In the genomic region with DNA sequence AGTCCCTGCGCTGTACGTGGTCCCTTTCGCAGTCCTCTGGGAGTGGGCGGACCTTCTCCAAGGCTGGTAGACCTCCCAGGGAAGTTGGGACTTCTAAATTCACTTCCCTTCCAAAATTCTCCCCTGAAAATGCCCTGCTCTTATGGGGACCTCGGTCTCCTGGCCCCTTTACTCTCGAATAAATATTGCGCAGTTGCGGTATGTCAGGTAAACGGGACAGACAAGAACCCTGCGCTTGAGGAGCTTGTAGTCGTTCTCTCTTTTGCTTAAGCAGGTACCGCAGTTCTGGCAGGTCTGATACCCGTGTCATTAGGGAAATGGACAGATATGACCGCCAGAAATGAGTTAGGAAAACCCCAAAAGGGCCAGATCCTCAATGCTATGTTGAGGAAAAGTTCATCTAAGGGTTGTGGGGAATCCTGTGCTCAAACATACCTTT, we compare ENCODE assay signal across 8 cellular contexts. TPM values are rescaled to one million over a fixed set of nuclear protein-coding genes. Genes with fewer than 3 reads are reported as not detected.
DNase-seq lines count a peak whose midpoint lies in the region; ATAC-seq and TF ChIP-seq lines count a peak whose summit lies in the region.

No MANE protein-coding gene starts in this region.

- H3K36me3 ChIP-seq in kidney epithelial cell (ENCODE audit: control insufficient read depth, insufficient read depth, low read length) (no peaks in the 10 kb centered on the region), upper lobe of left lung (no peaks in the 10 kb centered on the region)

- no peaks in the 10 kb centered on the region for H3K9me3 Mint-ChIP-seq in activated naive CD4-positive, alpha-beta T cell treated with anti-CD3 and anti-CD28 coated beads, Interleukin-2, amount 50 U/mL, for 24 hours
- H3K9me3 Mint-ChIP-seq in activated T-helper 1 cell treated with anti-CD3 and anti-CD28 coated beads, Interleukin-12 subunit alpha, Interleukin-12 subunit beta, Interleukin-2, Interleukin-4 antibody, amounts not matched to agents 30 ng/mL and 10 ng/mL and 1 ng/mL, durations not matched to agents 14 hours and 24 hours and 36 hours, result no peaks in the 10 kb centered on the region

- 2 to 3% methylated on average over 14 of the region's 14 CpGs for WGBS in upper lobe of left lung, 2 donors

- H3K9me3 ChIP-seq in upper lobe of left lung, result no peaks in the 10 kb centered on the region

- H3K4me3 Mint-ChIP-seq in activated naive CD4-positive, alpha-beta T cell treated with anti-CD3 and anti-CD28 coated beads, Interleukin-2, amount 50 U/mL, for 24 hours, result peak overlapping the region; percentile 94
- H3K4me3 Mint-ChIP-seq in activated T-helper 1 cell treated with anti-CD3 and anti-CD28 coated beads, Interleukin-12 subunit alpha, Interleukin-12 subunit beta, Interleukin-2, Interleukin-4 antibody, amounts not matched to agents 30 ng/mL and 10 ng/mL and 1 ng/mL, durations not matched to agents 14 hours and 24 hours and 36 hours, result peak overlapping the region; percentile 92

- H3K27ac ChIP-seq in upper lobe of left lung, result peak overlapping the region in 3 of 4 donors; percentile 75 to 87 (median 87)

- DNase-seq in activated naive CD4-positive, alpha-beta T cell treated with Interleukin-2 at 50 U/mL for 16 hours, result no peak
- DNase-seq in activated T-helper 1 cell treated with anti-CD3 and anti-CD28 coated beads, Interleukin-12 subunit alpha, Interleukin-12 subunit beta, Interleukin-2, Interleukin-4 antibody, amounts not matched to agents 30 ng/mL and 10 ng/mL and 1 ng/mL, durations not matched to agents 14 hours and 24 hours and 36 hours (ENCODE audit: low spot score), result no peak
- DNase-seq in kidney epithelial cell (ENCODE audit: low read depth) (no peak), upper lobe of left lung (no peak), hepatic stellate cell (ENCODE audit: low spot score) (no peak)

- no peaks in the 10 kb centered on the region for H3K27me3 Mint-ChIP-seq in activated naive CD4-positive, alpha-beta T cell treated with anti-CD3 and anti-CD28 coated beads, Interleukin-2, amount 50 U/mL, for 24 hours
- H3K27me3 Mint-ChIP-seq in activated T-helper 1 cell treated with anti-CD3 and anti-CD28 coated beads, Interleukin-12 subunit alpha, Interleukin-12 subunit beta, Interleukin-2, Interleukin-4 antibody, amounts not matched to agents 30 ng/mL and 10 ng/mL and 1 ng/mL, durations not matched to agents 14 hours and 24 hours and 36 hours (ENCODE audit: insufficient read depth), result no peaks in the 10 kb centered on the region

- no peaks in the 10 kb centered on the region for H3K36me3 Mint-ChIP-seq in activated naive CD4-positive, alpha-beta T cell treated with anti-CD3 and anti-CD28 coated beads, Interleukin-2, amount 50 U/mL, for 24 hours
- H3K36me3 Mint-ChIP-seq in activated T-helper 1 cell treated with anti-CD3 and anti-CD28 coated beads, Interleukin-12 subunit alpha, Interleukin-12 subunit beta, Interleukin-2, Interleukin-4 antibody, amounts not matched to agents 30 ng/mL and 10 ng/mL and 1 ng/mL, durations not matched to agents 14 hours and 24 hours and 36 hours (ENCODE audit: low read depth), result peaks cover 20% of the 10 kb centered on the region

- H3K4me1 Mint-ChIP-seq in activated naive CD4-positive, alpha-beta T cell treated with anti-CD3 and anti-CD28 coated beads, Interleukin-2, amount 50 U/mL, for 24 hours, result peaks cover 18% of the 10 kb centered on the region
- H3K4me1 Mint-ChIP-seq in activated T-helper 1 cell treated with anti-CD3 and anti-CD28 coated beads, Interleukin-12 subunit alpha, Interleukin-12 subunit beta, Interleukin-2, Interleukin-4 antibody, amounts not matched to agents 30 ng/mL and 10 ng/mL and 1 ng/mL, durations not matched to agents 14 hours and 24 hours and 36 hours (ENCODE audit: low read depth), result peaks cover 37% of the 10 kb centered on the region

- H3K27me3 ChIP-seq in kidney epithelial cell (ENCODE audit: control insufficient read depth, insufficient read depth, low read length) (no peaks in the 10 kb centered on the region), upper lobe of left lung (no peaks in the 10 kb centered on the region)

- no peak for TF ChIP-seq EP300 in upper lobe of left lung (IDR thresholded peaks at IDR 0.05)

- H3K27ac Mint-ChIP-seq in activated naive CD4-positive, alpha-beta T cell treated with anti-CD3 and anti-CD28 coated beads, Interleukin-2, amount 50 U/mL, for 24 hours, result peak overlapping the region; percentile 65
- peak overlapping the region; percentile 90 for H3K27ac Mint-ChIP-seq in activated T-helper 1 cell treated with anti-CD3 and anti-CD28 coated beads, Interleukin-12 subunit alpha, Interleukin-12 subunit beta, Interleukin-2, Interleukin-4 antibody, amounts not matched to agents 30 ng/mL and 10 ng/mL and 1 ng/mL, durations not matched to agents 14 hours and 24 hours and 36 hours

- intact Hi-C loops in activated T-helper 1 cell treated with anti-CD3 and anti-CD28 coated beads, Interleukin-12 subunit alpha, Interleukin-12 subunit beta, Interleukin-2, Interleukin-4 antibody, amounts not matched to agents 30 ng/mL and 10 ng/mL and 1 ng/mL, durations not matched to agents 14 hours and 24 hours and 36 hours (cut with micrococcal nuclease), result no loop called here

- H3K4me3 ChIP-seq in kidney epithelial cell (ENCODE audit: low read depth, low read length), result peak overlapping the region; percentile 48
- H3K4me3 ChIP-seq in upper lobe of left lung, result peak overlapping the region in 3 of 4 donors; percentile 39 to 65 (median 56)

- no peak for TF ChIP-seq CTCF in kidney epithelial cell (IDR thresholded peaks at IDR 0.05; ENCODE audit: insufficient read depth, low read length, poor library complexity, severe bottlenecking)
- no peak for TF ChIP-seq CTCF in upper lobe of left lung (IDR thresholded peaks at IDR 0.05)

- ATAC-seq in upper lobe of left lung (ENCODE audit: low FRiP score in 2 of 2) (peak in 1 of 2 donors; percentile 5), HG02610 (IDR thresholded peaks at IDR 0.05; ENCODE audit: unreplicated experiment) (no peak), GM18498 (IDR thresholded peaks at IDR 0.05; ENCODE audit: unreplicated experiment) (no peak)

- TF ChIP-seq POLR2A in upper lobe of left lung (IDR thresholded peaks at IDR 0.05), result no peak

- H3K4me1 ChIP-seq in upper lobe of left lung, result peaks cover 6 to 9% (median 7%) of the 10 kb centered on the region in 4 donors

RNA-seq across cellular contexts. Expression of gene KIF2C, which starts 0.6 kb away (rescaled TPM):
- total RNA-seq in activated T-helper 1 cell treated with anti-CD3 and anti-CD28 coated beads, Interleukin-12 subunit alpha, Interleukin-12 subunit beta, Interleukin-2, Interleukin-4 antibody, amounts not matched to agents 30 ng/mL and 10 ng/mL and 1 ng/mL, durations not matched to agents 14 hours and 24 hours and 36 hours, result 68.7 and 72.9 TPM in 2 replicates
- total RNA-seq in kidney epithelial cell (9.5 and 11.8 TPM in 2 replicates), upper lobe of left lung (1 to 10 TPM in 5 of 6 donors, not detected in 1; 1.5 to 2.7 (median 2.6) TPM)

RNA-seq across cellular contexts. Expression of gene RNU5D-1, which starts 9.2 kb away (rescaled TPM):
- total RNA-seq in activated T-helper 1 cell treated with anti-CD3 and anti-CD28 coated beads, Interleukin-12 subunit alpha, Interleukin-12 subunit beta, Interleukin-2, Interleukin-4 antibody, amounts not matched to agents 30 ng/mL and 10 ng/mL and 1 ng/mL, durations not matched to agents 14 hours and 24 hours and 36 hours, result not detected in 2 replicates
- total RNA-seq in kidney epithelial cell (not detected in 2 replicates), upper lobe of left lung (not detected)

RNA-seq across cellular contexts. Expression of gene RPS8, which starts 35.1 kb away (rescaled TPM):
- 2,172 and 2,226 TPM in 2 replicates for total RNA-seq in activated T-helper 1 cell treated with anti-CD3 and anti-CD28 coated beads, Interleukin-12 subunit alpha, Interleukin-12 subunit beta, Interleukin-2, Interleukin-4 antibody, amounts not matched to agents 30 ng/mL and 10 ng/mL and 1 ng/mL, durations not matched to agents 14 hours and 24 hours and 36 hours
- total RNA-seq in kidney epithelial cell (3,692 and 4,100 TPM in 2 replicates), upper lobe of left lung (1,000 to 10,000 TPM in 4 of 6 donors, 100 to 1,000 TPM in 2; 507 to 1,439 (median 1,183) TPM)

RNA-seq across cellular contexts. Expression of gene BEST4, which starts 47.8 kb away (rescaled TPM):
- total RNA-seq in activated T-helper 1 cell treated with anti-CD3 and anti-CD28 coated beads, Interleukin-12 subunit alpha, Interleukin-12 subunit beta, Interleukin-2, Interleukin-4 antibody, amounts not matched to agents 30 ng/mL and 10 ng/mL and 1 ng/mL, durations not matched to agents 14 hours and 24 hours and 36 hours, result 0.47 and 0.54 TPM in 2 replicates
- total RNA-seq in kidney epithelial cell (0.25 TPM in 1 of 2 replicates, not detected in the other), upper lobe of left lung (1 to 10 TPM in 3 of 6 donors, under 1 TPM in 3; 0.30 to 9.1 (median 0.81) TPM)

RNA-seq across cellular contexts. Expression of gene PLK3, which starts 60.0 kb away (rescaled TPM):
- 208 and 211 TPM in 2 replicates for total RNA-seq in activated T-helper 1 cell treated with anti-CD3 and anti-CD28 coated beads, Interleukin-12 subunit alpha, Interleukin-12 subunit beta, Interleukin-2, Interleukin-4 antibody, amounts not matched to agents 30 ng/mL and 10 ng/mL and 1 ng/mL, durations not matched to agents 14 hours and 24 hours and 36 hours
- total RNA-seq in kidney epithelial cell, result 53.7 and 85.0 TPM in 2 replicates
- 10 to 100 TPM; 24.9 to 72.4 (median 49.6) TPM for total RNA-seq in upper lobe of left lung
